Comparison of ENCODE assay signal across 13 cellular contexts in genomic region chr1:12175456-12175797, GRCh38. TPM values are rescaled to one million over a fixed set of nuclear protein-coding genes. Genes with fewer than 3 reads are reported as not detected.
DNase-seq lines count a peak whose midpoint lies in the region; ATAC-seq and TF ChIP-seq lines count a peak whose summit lies in the region.
"Had no signal": no experiment of that assay in that cellular context is flagged by ENCODE, and none has a peak within 500 bp of the region (broad histone marks: within the 10 kb centered on the region; RNA-seq: fewer than 3 reads in every experiment).

No MANE protein-coding gene starts in this region.

- no peaks in the 10 kb centered on the region for H3K79me2 ChIP-seq in neural progenitor cell (ENCODE audit: low read depth)

- no peak overlapping the region for H3K4me3 ChIP-seq in effector memory CD4-positive, alpha-beta T cell (ENCODE audit: insufficient read depth, low read depth, low read length, poor library complexity, severe bottlenecking)
- H3K4me3 ChIP-seq in neural progenitor cell: no peak overlapping the region
- no peak overlapping the region for H3K4me3 ChIP-seq in vagina
- no peak overlapping the region for H3K4me3 ChIP-seq in lower leg skin (ENCODE audit: low read depth, poor library complexity, severe bottlenecking)

- DNase-seq in stimulated activated naive CD8-positive, alpha-beta T cell treated with anti-CD3 and anti-CD28 coated beads, Interleukin-15, Interleukin-2, amounts not matched to agents 100 U/mL and 50 U/mL, for 24 hours: no peak
- no peak for DNase-seq in effector memory CD4-positive, alpha-beta T cell
- DNase-seq in neural progenitor cell (ENCODE audit: low spot score): no peak
- no peak for DNase-seq in vagina (ENCODE audit: extremely low spot score in 2 of 2)
- no peak for DNase-seq in lower leg skin (ENCODE audit: low spot score in 2 of 2)
- DNase-seq in stimulated activated naive CD4-positive, alpha-beta T cell treated with Interleukin-2 at 50 U/mL for 16 hours (lab: John Stamatoyannopoulos, UW): no peak
- no peak for DNase-seq in NCI-H345 (lab: John Stamatoyannopoulos, UW)
- DNase-seq: islet precursor cell, NCI-H1105, NCI-H526 had no signal

- H3K4me1 ChIP-seq in effector memory CD4-positive, alpha-beta T cell (ENCODE audit: control insufficient read depth, insufficient read depth, low read length, poor library complexity, severe bottlenecking): peaks cover 91% of the 10 kb centered on the region
- H3K4me1 ChIP-seq in neural progenitor cell: peaks cover 10% of the 10 kb centered on the region
- H3K4me1 ChIP-seq in vagina: peaks cover 81% of the 10 kb centered on the region

- ATAC-seq in stimulated activated naive CD8-positive, alpha-beta T cell treated with anti-CD3 and anti-CD28 coated beads, Interleukin-15, Interleukin-2, amounts not matched to agents 100 U/mL and 50 U/mL, for 24 hours: no peak

- H3K4me3 Mint-ChIP-seq in stimulated activated naive CD8-positive, alpha-beta T cell treated with anti-CD3 and anti-CD28 coated beads, Interleukin-15, Interleukin-2, amounts not matched to agents 100 ng/mL and 50 ng/mL, for 24 hours: peak overlapping the region; percentile 70
- H3K4me3 Mint-ChIP-seq in neural progenitor cell: peak overlapping the region; percentile 26

- no peak overlapping the region for H2AFZ ChIP-seq in neural progenitor cell (replicated peaks)

- no peaks in the 10 kb centered on the region for H3K27me3 Mint-ChIP-seq in stimulated activated naive CD8-positive, alpha-beta T cell treated with anti-CD3 and anti-CD28 coated beads, Interleukin-15, Interleukin-2, amounts not matched to agents 100 ng/mL and 50 ng/mL, for 24 hours
- H3K27me3 Mint-ChIP-seq in neural progenitor cell (ENCODE audit: insufficient read depth, low read depth): peaks cover 6% of the 10 kb centered on the region

- no peaks in the 10 kb centered on the region for H4K20me1 ChIP-seq in neural progenitor cell (ENCODE audit: low read depth)

- no peak for TF ChIP-seq POLR2A in vagina (IDR thresholded peaks at IDR 0.05)
- no peak for TF ChIP-seq POLR2A in lower leg skin (IDR thresholded peaks at IDR 0.05)

- H3F3A ChIP-seq in neural progenitor cell (ENCODE audit: low read depth): no peaks in the 10 kb centered on the region

- peak overlapping the region; percentile 99 for H3K27ac Mint-ChIP-seq in stimulated activated naive CD8-positive, alpha-beta T cell treated with anti-CD3 and anti-CD28 coated beads, Interleukin-15, Interleukin-2, amounts not matched to agents 100 ng/mL and 50 ng/mL, for 24 hours
- H3K27ac Mint-ChIP-seq in neural progenitor cell: peak overlapping the region; percentile 88
- H3K27ac Mint-ChIP-seq: progenitor cell of endocrine pancreas had no signal

- no peak overlapping the region for H3K9ac ChIP-seq in neural progenitor cell

- H3K4me1 Mint-ChIP-seq in stimulated activated naive CD8-positive, alpha-beta T cell treated with anti-CD3 and anti-CD28 coated beads, Interleukin-15, Interleukin-2, amounts not matched to agents 100 ng/mL and 50 ng/mL, for 24 hours (ENCODE audit: low read depth): peaks cover 92% of the 10 kb centered on the region
- H3K4me1 Mint-ChIP-seq in neural progenitor cell: peaks cover 50% of the 10 kb centered on the region

- H3K9me3 Mint-ChIP-seq in stimulated activated naive CD8-positive, alpha-beta T cell treated with anti-CD3 and anti-CD28 coated beads, Interleukin-15, Interleukin-2, amounts not matched to agents 100 ng/mL and 50 ng/mL, for 24 hours: peaks cover 4% of the 10 kb centered on the region
- no peaks in the 10 kb centered on the region for H3K9me3 Mint-ChIP-seq in neural progenitor cell

- no peak overlapping the region for H3K4me2 ChIP-seq in neural progenitor cell

- intact Hi-C loops in vagina (cut with DNase I): no loop called here
- intact Hi-C loops in lower leg skin (cut with DNase I; ENCODE audit: low total_unique reads): no loop called here

- peak overlapping the region; percentile 88 for H3K27ac ChIP-seq in effector memory CD4-positive, alpha-beta T cell (ENCODE audit: insufficient read depth, low read length, poor library complexity, severe bottlenecking)
- H3K27ac ChIP-seq in neural progenitor cell (no peak overlapping the region), vagina (peak overlapping the region; percentile 75)
- H3K27ac ChIP-seq: C4-2B had no signal

- H3K36me3 ChIP-seq in effector memory CD4-positive, alpha-beta T cell (ENCODE audit: control insufficient read depth, insufficient read depth, low read length): peaks cover 8% of the 10 kb centered on the region
- no peaks in the 10 kb centered on the region for H3K36me3 ChIP-seq in neural progenitor cell
- H3K36me3 ChIP-seq in vagina: no peaks in the 10 kb centered on the region

- H3K36me3 Mint-ChIP-seq in stimulated activated naive CD8-positive, alpha-beta T cell treated with anti-CD3 and anti-CD28 coated beads, Interleukin-15, Interleukin-2, amounts not matched to agents 100 ng/mL and 50 ng/mL, for 24 hours (ENCODE audit: low read depth): peaks cover 53% of the 10 kb centered on the region
- H3K36me3 Mint-ChIP-seq in neural progenitor cell: no peaks in the 10 kb centered on the region

- no peak for TF ChIP-seq CTCF in neural progenitor cell (IDR thresholded peaks at IDR 0.05)
- no peak for TF ChIP-seq CTCF in vagina (IDR thresholded peaks at IDR 0.05)
- TF ChIP-seq CTCF in lower leg skin (IDR thresholded peaks at IDR 0.05): no peak

- 70 to 81% methylated on average over 4 of the region's 4 CpGs for WGBS in lower leg skin, 2 donors

- no peaks in the 10 kb centered on the region for H3K27me3 ChIP-seq in effector memory CD4-positive, alpha-beta T cell (replicated peaks; ENCODE audit: control insufficient read depth, insufficient read depth, low read length, poor library complexity, severe bottlenecking)
- H3K27me3 ChIP-seq in neural progenitor cell (no peaks in the 10 kb centered on the region), vagina (no peaks in the 10 kb centered on the region)

- H3K9me3 ChIP-seq in effector memory CD4-positive, alpha-beta T cell (ENCODE audit: control insufficient read depth, low read length): no peaks in the 10 kb centered on the region
- no peaks in the 10 kb centered on the region for H3K9me3 ChIP-seq in neural progenitor cell (ENCODE audit: low read depth)
- H3K9me3 ChIP-seq in vagina: no peaks in the 10 kb centered on the region

RNA-seq across cellular contexts. Expression of gene TNFRSF1B, which starts 8.6 kb away (rescaled TPM):
- total RNA-seq in neural progenitor cell (ENCODE audit: low replicate concordance) (0.04 and 0.22 TPM in 2 replicates), vagina (41.0 TPM), lower leg skin (10 to 100 TPM in 3 of 4 donors, 1 to 10 TPM in 1; 8.5 to 33.1 (median 16.3) TPM)
- total RNA-seq: progenitor cell of endocrine pancreas had no signal

RNA-seq across cellular contexts. Expression of gene VPS13D, which starts 54.4 kb away (rescaled TPM):
- 15.1 and 16.4 TPM in 2 replicates for total RNA-seq in neural progenitor cell (ENCODE audit: low replicate concordance)
- 88.9 TPM for total RNA-seq in vagina
- 100 to 1,000 TPM in 3 of 4 donors, 10 to 100 TPM in 1; 96.5 to 200 (median 116) TPM for total RNA-seq in lower leg skin
